Comparison of ENCODE assay signal across 19 cellular contexts in genomic region chr4:168220893-168221292, GRCh38.
DNase-seq lines count a peak whose midpoint lies in the region; FAIRE-seq and TF ChIP-seq lines count a peak whose summit lies in the region.
"Had no signal": no experiment of that assay in that cellular context is flagged by ENCODE, and none has a peak within 500 bp of the region (broad histone marks: within the 10 kb centered on the region; RNA-seq: fewer than 3 reads in every experiment).

No MANE protein-coding gene starts in this region.

- H2AFZ ChIP-seq in mesenchymal stem cell (ENCODE audit: low read depth, low read length) = no peak overlapping the region

- H4K91ac ChIP-seq in mesenchymal stem cell (ENCODE audit: low read length) = no peak overlapping the region

- H3K4me1 ChIP-seq in HEK293 (ENCODE audit: control insufficient read depth, insufficient read depth, low read length) = peaks cover 6% of the 10 kb centered on the region; the same call in 1 of the 2 replicates
- H3K4me1 ChIP-seq in mesenchymal stem cell (ENCODE audit: control insufficient read depth, insufficient read depth, low read depth, low read length) = no peaks in the 10 kb centered on the region
- no peaks in the 10 kb centered on the region for H3K4me1 ChIP-seq in small intestine (ENCODE audit: control insufficient read depth in 2 of 2, insufficient read depth in 1 of 2, low read depth in 1 of 2, low read length in 1 of 2)
- H3K4me1 ChIP-seq: Peyer's patch, transverse colon had no signal

- no peak for TF ChIP-seq CTCF in HEK293 (tag by site-specific recombination; IDR thresholded peaks at IDR 0.05)

- H2BK12ac ChIP-seq in mesenchymal stem cell (ENCODE audit: low read length in 2 of 2) = no peak overlapping the region

- CTCF ChIA-PET in HEK293 (lab: Yijun Ruan, JAX) = no interaction called here

- H3K4me2 ChIP-seq in mesenchymal stem cell (ENCODE audit: low read length, poor library complexity, severe bottlenecking) = no peak overlapping the region

- no peak for FAIRE-seq in small intestine (lab: Jason Lieb, UNC)

- in situ Hi-C loops in Caki2 (cut with HindIII; ENCODE audit: low pct_unique_long_range_greater_than_20kb, low sequenced_read_pairs) = no loop called here

- H3K36me3 ChIP-seq in HEK293 (ENCODE audit: control insufficient read depth in 2 of 2, insufficient read depth in 1 of 2, low read length in 2 of 2) = no peaks in the 10 kb centered on the region
- peaks cover 0 to 63% of the 10 kb centered on the region in 2 experiments for H3K36me3 ChIP-seq in mesenchymal stem cell (ENCODE audit: control insufficient read depth in 1 of 2, insufficient read depth in 2 of 2, low read depth in 1 of 2, low read length in 2 of 2)
- H3K36me3 ChIP-seq in small intestine (ENCODE audit: control insufficient read depth in 2 of 2, insufficient read depth in 2 of 2, low read length in 2 of 2) = peaks cover 20 to 21% of the 10 kb centered on the region in 2 donors

- peak overlapping the region; percentile 61 for H3K9ac ChIP-seq in mesenchymal stem cell (ENCODE audit: low read length)

- H2BK15ac ChIP-seq in mesenchymal stem cell (ENCODE audit: low read depth, poor library complexity, severe bottlenecking) = no peak overlapping the region

- no peak overlapping the region for H4K8ac ChIP-seq in mesenchymal stem cell (ENCODE audit: low read length)

- H2BK120ac ChIP-seq in mesenchymal stem cell (ENCODE audit: low read depth, low read length) = no peak overlapping the region

- no peak overlapping the region for H2AK5ac ChIP-seq in mesenchymal stem cell (ENCODE audit: low read length, severe bottlenecking)

- H3K9me3 ChIP-seq in HEK293 (ENCODE audit: control insufficient read depth, insufficient read depth, low read depth, low read length) = no peaks in the 10 kb centered on the region
- H3K9me3 ChIP-seq in mesenchymal stem cell (ENCODE audit: control insufficient read depth, low read length) = peaks cover 10% of the 10 kb centered on the region
- H3K9me3 ChIP-seq in small intestine (ENCODE audit: control insufficient read depth, low read depth) = no peaks in the 10 kb centered on the region
- H3K9me3 ChIP-seq: Peyer's patch had no signal

- H3K4me3 ChIP-seq in HEK293 (ENCODE audit: low read depth, low read length) (no peak overlapping the region), mesenchymal stem cell (ENCODE audit: insufficient read depth in 1 of 2, low read depth in 1 of 2, low read length in 2 of 2) (no peak overlapping the region), small intestine (ENCODE audit: low read depth in 1 of 2, low read length in 2 of 2) (no peak overlapping the region)
- H3K4me3 ChIP-seq: Peyer's patch, transverse colon had no signal

- H3K23ac ChIP-seq in mesenchymal stem cell (ENCODE audit: low read length in 2 of 2) = no peak overlapping the region

- H3K79me1 ChIP-seq in mesenchymal stem cell (replicated peaks; ENCODE audit: low read length, poor library complexity, severe bottlenecking) = no peaks in the 10 kb centered on the region

- H3K27ac ChIP-seq in HEK293 (ENCODE audit: extremely low read depth, low read depth, low read length) (no peak overlapping the region), mesenchymal stem cell (ENCODE audit: low read length, poor library complexity, severe bottlenecking) (no peak overlapping the region), small intestine (ENCODE audit: low read depth in 1 of 2, low read length in 1 of 2) (no peak overlapping the region)
- H3K27ac ChIP-seq: Peyer's patch, transverse colon had no signal

- H3K14ac ChIP-seq in mesenchymal stem cell (ENCODE audit: low read length in 2 of 2) = no peak overlapping the region

- DNase-seq in Caki2 (ENCODE audit: low read depth) = peak; percentile 7
- peak; percentile 3 for DNase-seq in amniotic epithelial cell (ENCODE audit: low read depth)
- no peak for DNase-seq in mesenchymal stem cell
- DNase-seq in activated gamma-delta T cell treated with Interleukin-2 at 50 U/mL for 16 hours = no peak
- no peak for DNase-seq in small intestine
- no peak for DNase-seq in NCI-H2227 (lab: John Stamatoyannopoulos, UW; ENCODE audit: unreplicated experiment)
- DNase-seq: activated B cell treated with CpG ODN at 0.5 μM for 24 hours; activated CD4-positive, alpha-beta T cell treated with anti-CD3 and anti-CD28 coated beads, Interleukin-2, amount 50 U/mL, for 48 hours; activated naive CD4-positive, alpha-beta T cell; CD4-positive, alpha-beta memory T cell; DMS79 treated with DMSO at 0.1 percent for 48 hours; H9; left colon; NCI-H82; nephron progenitor cell; Peyer's patch; stimulated activated CD4-positive, alpha-beta T cell treated with anti-CD3 and anti-CD28 coated beads, Interleukin-4, amount 100 ng/mL, for 1 hour; transverse colon had no signal

- POLR2A ChIA-PET in HEK293 (lab: Yijun Ruan, JAX) = no interaction called here

- no peak overlapping the region for H2BK5ac ChIP-seq in mesenchymal stem cell (ENCODE audit: low read depth, low read length, poor library complexity, severe bottlenecking)

- no peak overlapping the region for H3K18ac ChIP-seq in mesenchymal stem cell (ENCODE audit: low read depth in 1 of 2, low read length in 2 of 2)

- H3K27me3 ChIP-seq in mesenchymal stem cell (ENCODE audit: control insufficient read depth in 1 of 2, insufficient read depth in 1 of 2, low read length in 2 of 2) = no peaks in the 10 kb centered on the region
- H3K27me3 ChIP-seq in small intestine (ENCODE audit: control insufficient read depth in 2 of 2, insufficient read depth in 2 of 2, low read length in 2 of 2) = no peaks in the 10 kb centered on the region
- H3K27me3 ChIP-seq: Peyer's patch, transverse colon had no signal

- no peak overlapping the region for H3K4ac ChIP-seq in mesenchymal stem cell (ENCODE audit: low read depth in 1 of 2, low read length in 2 of 2)

TF ChIP-seq in HEK293, 187 proteins besides CTCF, POLR2A, EP300 and RAD21:
- TF ChIP-seq ZNF335 (tag by site-specific recombination; conservative IDR thresholded peaks at IDR 0.05) = 0 out of 2 replicates have a peak, but pooled peaks have one; percentile 13
- peak; percentile 75 for TF ChIP-seq PRDM10 (tag by site-specific recombination; IDR thresholded peaks at IDR 0.05)
- no peak for TF ChIP-seq GLIS1 (tag by site-specific recombination; IDR thresholded peaks at IDR 0.05)
TF ChIP-seq in HEK293: peak in this region for 2.

Comparison
In these comparisons a context has a peak if more than half of its experiments do, and no peak if none do; other contexts are left out.
1. DNase-seq: peak in Caki2 (single experiment) and amniotic epithelial cell (single experiment); none in mesenchymal stem cell (single experiment), activated gamma-delta T cell treated with Interleukin-2 at 50 U/mL for 16 hours (single experiment), small intestine (single experiment) and NCI-H2227 (single experiment).